1 cellular context compared by ENCODE assay signal in the genomic region with DNA sequence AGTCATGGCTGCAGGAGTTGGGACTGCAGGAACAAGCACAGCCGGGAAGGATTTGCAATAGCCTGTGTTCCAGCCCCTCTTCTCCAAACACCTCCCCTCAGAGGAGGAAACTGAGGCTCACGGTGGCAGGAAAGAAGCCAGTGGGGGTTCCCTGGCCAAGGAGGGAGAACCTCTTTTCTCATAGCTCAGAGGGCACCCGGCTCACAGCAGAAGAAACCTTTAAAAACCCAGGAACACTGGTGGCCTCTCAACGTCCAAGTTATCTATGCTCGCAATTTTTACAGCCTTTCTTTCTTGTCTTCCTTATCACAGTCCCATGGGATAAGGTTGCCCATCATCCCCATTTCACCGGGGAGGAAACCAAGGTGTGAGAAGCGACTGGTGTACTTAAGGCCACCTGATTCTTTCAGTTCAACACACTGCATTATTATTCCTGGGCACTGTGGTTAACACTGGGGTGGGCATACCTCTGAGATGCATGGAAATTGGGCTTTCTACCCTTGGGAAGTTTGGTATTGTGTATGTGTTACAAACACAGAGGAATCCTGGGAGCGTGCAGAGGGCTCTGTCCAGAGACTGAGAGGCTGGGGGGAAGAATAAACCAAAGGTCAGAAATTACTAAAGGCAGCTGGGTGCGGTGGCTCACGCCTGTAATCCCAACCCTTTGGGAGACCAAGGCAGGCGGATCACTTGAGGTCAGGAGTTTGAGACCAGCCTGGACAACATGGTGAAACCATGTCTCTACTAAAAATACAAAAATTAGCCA.
TF ChIP-seq lines count a peak whose summit lies in the region.

No MANE protein-coding gene starts in this region.

TF ChIP-seq in HepG2, 621 proteins besides CTCF, POLR2A, EP300 and RAD21 (continued from another document and continues in another):
- TF ChIP-seq, protein P1, sequence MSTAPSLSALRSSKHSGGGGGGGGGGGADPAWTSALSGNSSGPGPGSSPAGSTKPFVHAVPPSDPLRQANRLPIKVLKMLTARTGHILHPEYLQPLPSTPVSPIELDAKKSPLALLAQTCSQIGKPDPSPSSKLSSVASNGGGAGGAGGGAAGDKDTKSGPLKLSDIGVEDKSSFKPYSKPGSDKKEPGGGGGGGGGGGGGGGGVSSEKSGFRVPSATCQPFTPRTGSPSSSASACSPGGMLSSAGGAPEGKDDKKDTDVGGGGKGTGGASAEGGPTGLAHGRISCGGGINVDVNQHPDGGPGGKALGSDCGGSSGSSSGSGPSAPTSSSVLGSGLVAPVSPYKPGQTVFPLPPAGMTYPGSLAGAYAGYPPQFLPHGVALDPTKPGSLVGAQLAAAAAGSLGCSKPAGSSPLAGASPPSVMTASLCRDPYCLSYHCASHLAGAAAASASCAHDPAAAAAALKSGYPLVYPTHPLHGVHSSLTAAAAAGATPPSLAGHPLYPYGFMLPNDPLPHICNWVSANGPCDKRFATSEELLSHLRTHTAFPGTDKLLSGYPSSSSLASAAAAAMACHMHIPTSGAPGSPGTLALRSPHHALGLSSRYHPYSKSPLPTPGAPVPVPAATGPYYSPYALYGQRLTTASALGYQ (CRISPR knock-in tag; IDR thresholded peaks at IDR 0.05), result no peak
- TF ChIP-seq, protein P2, sequence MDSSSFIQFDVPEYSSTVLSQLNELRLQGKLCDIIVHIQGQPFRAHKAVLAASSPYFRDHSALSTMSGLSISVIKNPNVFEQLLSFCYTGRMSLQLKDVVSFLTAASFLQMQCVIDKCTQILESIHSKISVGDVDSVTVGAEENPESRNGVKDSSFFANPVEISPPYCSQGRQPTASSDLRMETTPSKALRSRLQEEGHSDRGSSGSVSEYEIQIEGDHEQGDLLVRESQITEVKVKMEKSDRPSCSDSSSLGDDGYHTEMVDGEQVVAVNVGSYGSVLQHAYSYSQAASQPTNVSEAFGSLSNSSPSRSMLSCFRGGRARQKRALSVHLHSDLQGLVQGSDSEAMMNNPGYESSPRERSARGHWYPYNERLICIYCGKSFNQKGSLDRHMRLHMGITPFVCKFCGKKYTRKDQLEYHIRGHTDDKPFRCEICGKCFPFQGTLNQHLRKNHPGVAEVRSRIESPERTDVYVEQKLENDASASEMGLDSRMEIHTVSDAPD (CRISPR knock-in tag; IDR thresholded peaks at IDR 0.05), result no peak
- TF ChIP-seq, protein P3, sequence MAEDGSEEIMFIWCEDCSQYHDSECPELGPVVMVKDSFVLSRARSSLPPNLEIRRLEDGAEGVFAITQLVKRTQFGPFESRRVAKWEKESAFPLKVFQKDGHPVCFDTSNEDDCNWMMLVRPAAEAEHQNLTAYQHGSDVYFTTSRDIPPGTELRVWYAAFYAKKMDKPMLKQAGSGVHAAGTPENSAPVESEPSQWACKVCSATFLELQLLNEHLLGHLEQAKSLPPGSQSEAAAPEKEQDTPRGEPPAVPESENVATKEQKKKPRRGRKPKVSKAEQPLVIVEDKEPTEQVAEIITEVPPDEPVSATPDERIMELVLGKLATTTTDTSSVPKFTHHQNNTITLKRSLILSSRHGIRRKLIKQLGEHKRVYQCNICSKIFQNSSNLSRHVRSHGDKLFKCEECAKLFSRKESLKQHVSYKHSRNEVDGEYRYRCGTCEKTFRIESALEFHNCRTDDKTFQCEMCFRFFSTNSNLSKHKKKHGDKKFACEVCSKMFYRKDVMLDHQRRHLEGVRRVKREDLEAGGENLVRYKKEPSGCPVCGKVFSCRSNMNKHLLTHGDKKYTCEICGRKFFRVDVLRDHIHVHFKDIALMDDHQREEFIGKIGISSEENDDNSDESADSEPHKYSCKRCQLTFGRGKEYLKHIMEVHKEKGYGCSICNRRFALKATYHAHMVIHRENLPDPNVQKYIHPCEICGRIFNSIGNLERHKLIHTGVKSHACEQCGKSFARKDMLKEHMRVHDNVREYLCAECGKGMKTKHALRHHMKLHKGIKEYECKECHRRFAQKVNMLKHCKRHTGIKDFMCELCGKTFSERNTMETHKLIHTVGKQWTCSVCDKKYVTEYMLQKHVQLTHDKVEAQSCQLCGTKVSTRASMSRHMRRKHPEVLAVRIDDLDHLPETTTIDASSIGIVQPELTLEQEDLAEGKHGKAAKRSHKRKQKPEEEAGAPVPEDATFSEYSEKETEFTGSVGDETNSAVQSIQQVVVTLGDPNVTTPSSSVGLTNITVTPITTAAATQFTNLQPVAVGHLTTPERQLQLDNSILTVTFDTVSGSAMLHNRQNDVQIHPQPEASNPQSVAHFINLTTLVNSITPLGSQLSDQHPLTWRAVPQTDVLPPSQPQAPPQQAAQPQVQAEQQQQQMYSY (CRISPR knock-in tag; IDR thresholded peaks at IDR 0.05), result peak; percentile 21; the same call in 1 of the 2 replicates
- TF ChIP-seq ZFP82 (CRISPR knock-in tag; IDR thresholded peaks at IDR 0.05; ENCODE audit: borderline replicate concordance) (no peak), ZNF552 (CRISPR knock-in tag; IDR thresholded peaks at IDR 0.05; ENCODE audit: borderline replicate concordance) (no peak), ZKSCAN1 (IDR thresholded peaks at IDR 0.05; ENCODE audit: low read length) (no peak), HNF4G (IDR thresholded peaks at IDR 0.05; ENCODE audit: borderline replicate concordance, low read depth, low read length) (peak; percentile 54), HNF4G (CRISPR knock-in tag; IDR thresholded peaks at IDR 0.05; ENCODE audit: borderline replicate concordance, low read depth) (no peak; the same call in 1 of the 2 replicates), NR2C2 (CRISPR knock-in tag; IDR thresholded peaks at IDR 0.05; ENCODE audit: borderline replicate concordance) (no peak), IKZF4 (CRISPR knock-in tag; IDR thresholded peaks at IDR 0.05; ENCODE audit: borderline replicate concordance, low read depth, not compliant biosample characterization) (no peak), SRSF4 (IDR thresholded peaks at IDR 0.05; ENCODE audit: low read depth, low read length, poor library complexity, severe bottlenecking) (no peak), ZNF296 (CRISPR knock-in tag; conservative IDR thresholded peaks at IDR 0.05) (no peak), ISX (CRISPR knock-in tag; conservative IDR thresholded peaks at IDR 0.05) (no peak)
- TF ChIP-seq, protein P4, sequence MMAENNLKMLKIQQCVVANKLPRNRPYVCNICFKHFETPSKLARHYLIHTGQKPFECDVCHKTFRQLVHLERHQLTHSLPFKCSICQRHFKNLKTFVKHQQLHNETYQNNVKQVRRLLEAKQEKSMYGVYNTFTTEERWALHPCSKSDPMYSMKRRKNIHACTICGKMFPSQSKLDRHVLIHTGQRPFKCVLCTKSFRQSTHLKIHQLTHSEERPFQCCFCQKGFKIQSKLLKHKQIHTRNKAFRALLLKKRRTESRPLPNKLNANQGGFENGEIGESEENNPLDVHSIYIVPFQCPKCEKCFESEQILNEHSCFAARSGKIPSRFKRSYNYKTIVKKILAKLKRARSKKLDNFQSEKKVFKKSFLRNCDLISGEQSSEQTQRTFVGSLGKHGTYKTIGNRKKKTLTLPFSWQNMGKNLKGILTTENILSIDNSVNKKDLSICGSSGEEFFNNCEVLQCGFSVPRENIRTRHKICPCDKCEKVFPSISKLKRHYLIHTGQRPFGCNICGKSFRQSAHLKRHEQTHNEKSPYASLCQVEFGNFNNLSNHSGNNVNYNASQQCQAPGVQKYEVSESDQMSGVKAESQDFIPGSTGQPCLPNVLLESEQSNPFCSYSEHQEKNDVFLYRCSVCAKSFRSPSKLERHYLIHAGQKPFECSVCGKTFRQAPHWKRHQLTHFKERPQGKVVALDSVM (CRISPR knock-in tag; IDR thresholded peaks at IDR 0.05), result peak; percentile 57; the same call in 1 of the 2 replicates
- TF ChIP-seq, protein P5, sequence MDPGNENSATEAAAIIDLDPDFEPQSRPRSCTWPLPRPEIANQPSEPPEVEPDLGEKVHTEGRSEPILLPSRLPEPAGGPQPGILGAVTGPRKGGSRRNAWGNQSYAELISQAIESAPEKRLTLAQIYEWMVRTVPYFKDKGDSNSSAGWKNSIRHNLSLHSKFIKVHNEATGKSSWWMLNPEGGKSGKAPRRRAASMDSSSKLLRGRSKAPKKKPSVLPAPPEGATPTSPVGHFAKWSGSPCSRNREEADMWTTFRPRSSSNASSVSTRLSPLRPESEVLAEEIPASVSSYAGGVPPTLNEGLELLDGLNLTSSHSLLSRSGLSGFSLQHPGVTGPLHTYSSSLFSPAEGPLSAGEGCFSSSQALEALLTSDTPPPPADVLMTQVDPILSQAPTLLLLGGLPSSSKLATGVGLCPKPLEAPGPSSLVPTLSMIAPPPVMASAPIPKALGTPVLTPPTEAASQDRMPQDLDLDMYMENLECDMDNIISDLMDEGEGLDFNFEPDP (CRISPR knock-in tag; conservative IDR thresholded peaks at IDR 0.05), result no peak
- TF ChIP-seq, protein P6, sequence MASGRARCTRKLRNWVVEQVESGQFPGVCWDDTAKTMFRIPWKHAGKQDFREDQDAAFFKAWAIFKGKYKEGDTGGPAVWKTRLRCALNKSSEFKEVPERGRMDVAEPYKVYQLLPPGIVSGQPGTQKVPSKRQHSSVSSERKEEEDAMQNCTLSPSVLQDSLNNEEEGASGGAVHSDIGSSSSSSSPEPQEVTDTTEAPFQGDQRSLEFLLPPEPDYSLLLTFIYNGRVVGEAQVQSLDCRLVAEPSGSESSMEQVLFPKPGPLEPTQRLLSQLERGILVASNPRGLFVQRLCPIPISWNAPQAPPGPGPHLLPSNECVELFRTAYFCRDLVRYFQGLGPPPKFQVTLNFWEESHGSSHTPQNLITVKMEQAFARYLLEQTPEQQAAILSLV (CRISPR knock-in tag; IDR thresholded peaks at IDR 0.05; ENCODE audit: borderline replicate concordance), result no peak
- TF ChIP-seq, protein P7, sequence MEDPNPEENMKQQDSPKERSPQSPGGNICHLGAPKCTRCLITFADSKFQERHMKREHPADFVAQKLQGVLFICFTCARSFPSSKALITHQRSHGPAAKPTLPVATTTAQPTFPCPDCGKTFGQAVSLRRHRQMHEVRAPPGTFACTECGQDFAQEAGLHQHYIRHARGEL (CRISPR knock-in tag; IDR thresholded peaks at IDR 0.05), result 0 out of 2 replicates have a peak, but pooled peaks have one; percentile 1
- TF ChIP-seq, protein P8, sequence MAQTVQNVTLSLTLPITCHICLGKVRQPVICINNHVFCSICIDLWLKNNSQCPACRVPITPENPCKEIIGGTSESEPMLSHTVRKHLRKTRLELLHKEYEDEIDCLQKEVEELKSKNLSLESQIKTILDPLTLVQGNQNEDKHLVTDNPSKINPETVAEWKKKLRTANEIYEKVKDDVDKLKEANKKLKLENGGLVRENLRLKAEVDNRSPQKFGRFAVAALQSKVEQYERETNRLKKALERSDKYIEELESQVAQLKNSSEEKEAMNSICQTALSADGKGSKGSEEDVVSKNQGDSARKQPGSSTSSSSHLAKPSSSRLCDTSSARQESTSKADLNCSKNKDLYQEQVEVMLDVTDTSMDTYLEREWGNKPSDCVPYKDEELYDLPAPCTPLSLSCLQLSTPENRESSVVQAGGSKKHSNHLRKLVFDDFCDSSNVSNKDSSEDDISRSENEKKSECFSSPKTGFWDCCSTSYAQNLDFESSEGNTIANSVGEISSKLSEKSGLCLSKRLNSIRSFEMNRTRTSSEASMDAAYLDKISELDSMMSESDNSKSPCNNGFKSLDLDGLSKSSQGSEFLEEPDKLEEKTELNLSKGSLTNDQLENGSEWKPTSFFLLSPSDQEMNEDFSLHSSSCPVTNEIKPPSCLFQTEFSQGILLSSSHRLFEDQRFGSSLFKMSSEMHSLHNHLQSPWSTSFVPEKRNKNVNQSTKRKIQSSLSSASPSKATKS (CRISPR knock-in tag; IDR thresholded peaks at IDR 0.05), result no peak
- TF ChIP-seq, protein P9, sequence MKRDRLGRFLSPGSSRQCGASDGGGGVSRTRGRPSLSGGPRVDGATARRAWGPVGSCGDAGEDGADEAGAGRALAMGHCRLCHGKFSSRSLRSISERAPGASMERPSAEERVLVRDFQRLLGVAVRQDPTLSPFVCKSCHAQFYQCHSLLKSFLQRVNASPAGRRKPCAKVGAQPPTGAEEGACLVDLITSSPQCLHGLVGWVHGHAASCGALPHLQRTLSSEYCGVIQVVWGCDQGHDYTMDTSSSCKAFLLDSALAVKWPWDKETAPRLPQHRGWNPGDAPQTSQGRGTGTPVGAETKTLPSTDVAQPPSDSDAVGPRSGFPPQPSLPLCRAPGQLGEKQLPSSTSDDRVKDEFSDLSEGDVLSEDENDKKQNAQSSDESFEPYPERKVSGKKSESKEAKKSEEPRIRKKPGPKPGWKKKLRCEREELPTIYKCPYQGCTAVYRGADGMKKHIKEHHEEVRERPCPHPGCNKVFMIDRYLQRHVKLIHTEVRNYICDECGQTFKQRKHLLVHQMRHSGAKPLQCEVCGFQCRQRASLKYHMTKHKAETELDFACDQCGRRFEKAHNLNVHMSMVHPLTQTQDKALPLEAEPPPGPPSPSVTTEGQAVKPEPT (CRISPR knock-in tag; IDR thresholded peaks at IDR 0.05; ENCODE audit: low read depth), result no peak
- TF ChIP-seq, protein P10, sequence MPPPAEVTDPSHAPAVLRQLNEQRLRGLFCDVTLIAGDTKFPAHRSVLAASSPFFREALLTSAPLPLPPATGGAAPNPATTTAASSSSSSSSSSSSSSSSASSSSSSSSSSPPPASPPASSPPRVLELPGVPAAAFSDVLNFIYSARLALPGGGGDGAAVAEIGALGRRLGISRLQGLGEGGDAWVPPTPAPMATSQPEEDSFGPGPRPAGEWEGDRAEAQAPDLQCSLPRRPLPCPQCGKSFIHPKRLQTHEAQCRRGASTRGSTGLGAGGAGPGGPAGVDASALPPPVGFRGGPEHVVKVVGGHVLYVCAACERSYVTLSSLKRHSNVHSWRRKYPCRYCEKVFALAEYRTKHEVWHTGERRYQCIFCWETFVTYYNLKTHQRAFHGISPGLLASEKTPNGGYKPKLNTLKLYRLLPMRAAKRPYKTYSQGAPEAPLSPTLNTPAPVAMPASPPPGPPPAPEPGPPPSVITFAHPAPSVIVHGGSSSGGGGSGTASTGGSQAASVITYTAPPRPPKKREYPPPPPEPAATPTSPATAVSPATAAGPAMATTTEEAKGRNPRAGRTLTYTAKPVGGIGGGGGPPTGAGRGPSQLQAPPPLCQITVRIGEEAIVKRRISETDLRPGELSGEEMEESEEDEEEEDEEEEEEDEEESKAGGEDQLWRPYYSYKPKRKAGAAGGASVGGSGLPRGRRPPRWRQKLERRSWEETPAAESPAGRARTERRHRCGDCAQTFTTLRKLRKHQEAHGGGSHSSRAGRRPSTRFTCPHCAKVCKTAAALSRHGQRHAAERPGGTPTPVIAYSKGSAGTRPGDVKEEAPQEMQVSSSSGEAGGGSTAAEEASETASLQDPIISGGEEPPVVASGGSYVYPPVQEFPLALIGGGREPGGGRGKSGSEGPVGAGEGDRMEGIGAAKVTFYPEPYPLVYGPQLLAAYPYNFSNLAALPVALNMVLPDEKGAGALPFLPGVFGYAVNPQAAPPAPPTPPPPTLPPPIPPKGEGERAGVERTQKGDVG (CRISPR knock-in tag; IDR thresholded peaks at IDR 0.05; ENCODE audit: borderline replicate concordance), result no peak
